Comparison of ENCODE assay signal across 8 cellular contexts in genomic region chr4:153249199-153250154, GRCh38. TPM values are rescaled to one million over a fixed set of nuclear protein-coding genes. Genes with fewer than 3 reads are reported as not detected.
DNase-seq lines count a peak whose midpoint lies in the region; ATAC-seq and TF ChIP-seq lines count a peak whose summit lies in the region.

No MANE protein-coding gene starts in this region.

- no peak for TF ChIP-seq CTCF in fibroblast of the aortic adventitia (IDR thresholded peaks at IDR 0.05; ENCODE audit: insufficient read depth, low read length)
- TF ChIP-seq CTCF in nephron progenitor cell (IDR thresholded peaks at IDR 0.05), result no peak

- H3K4me3 Mint-ChIP-seq in IgD-negative memory B cell (peak overlapping the region; percentile 89 to 98 (median 93)), nephron progenitor cell (peak overlapping the region; percentile 87)
- peak overlapping the region; percentile 79 to 80 for H3K4me3 Mint-ChIP-seq in stimulated activated naive CD8-positive, alpha-beta T cell treated with anti-CD3 and anti-CD28 coated beads, Interleukin-15, amount 100 ng/mL, for 72 hours

- H3K27me3 Mint-ChIP-seq in IgD-negative memory B cell, result peaks cover 3% of the 10 kb centered on the region
- peaks cover 5% of the 10 kb centered on the region for H3K27me3 Mint-ChIP-seq in nephron progenitor cell (ENCODE audit: low read depth, poor library complexity)
- no peaks in the 10 kb centered on the region for H3K27me3 Mint-ChIP-seq in stimulated activated naive CD8-positive, alpha-beta T cell treated with anti-CD3 and anti-CD28 coated beads, Interleukin-15, amount 100 ng/mL, for 72 hours

- peak; percentile 99 for ATAC-seq in GM21717 (IDR thresholded peaks at IDR 0.05; ENCODE audit: unreplicated experiment)
- ATAC-seq in stimulated activated naive CD8-positive, alpha-beta T cell treated with anti-CD3 and anti-CD28 coated beads, Interleukin-15, amount 100 ng/mL, for 72 hours, result peak; percentile 97

- DNase-seq in DMS53 (lab: John Stamatoyannopoulos, UW) (peak; percentile 90), RPMI8226 (peak; percentile 68), fibroblast of the aortic adventitia (ENCODE audit: low read depth) (peak; percentile 60), nephron progenitor cell (peak; percentile 93)
- peak; percentile 77 for DNase-seq in activated effector memory CD4-positive, alpha-beta T cell treated with Interleukin-2 at 50 U/mL for 16 hours
- peak; percentile 75 to 84 for DNase-seq in stimulated activated naive CD8-positive, alpha-beta T cell treated with anti-CD3 and anti-CD28 coated beads, Interleukin-15, amount 100 ng/mL, for 72 hours

- H3K4me3 ChIP-seq in fibroblast of the aortic adventitia (ENCODE audit: low read depth, low read length), result peak overlapping the region; percentile 65

- peak overlapping the region; percentile 79 to 93 (median 86) for H3K27ac Mint-ChIP-seq in IgD-negative memory B cell
- H3K27ac Mint-ChIP-seq in nephron progenitor cell, result peak overlapping the region; percentile 97
- peak overlapping the region; percentile 64 to 74 for H3K27ac Mint-ChIP-seq in stimulated activated naive CD8-positive, alpha-beta T cell treated with anti-CD3 and anti-CD28 coated beads, Interleukin-15, amount 100 ng/mL, for 72 hours

- H3K9me3 Mint-ChIP-seq in IgD-negative memory B cell (no peaks in the 10 kb centered on the region), nephron progenitor cell (no peaks in the 10 kb centered on the region)
- H3K9me3 Mint-ChIP-seq in stimulated activated naive CD8-positive, alpha-beta T cell treated with anti-CD3 and anti-CD28 coated beads, Interleukin-15, amount 100 ng/mL, for 72 hours, result no peaks in the 10 kb centered on the region

- H3K4me1 Mint-ChIP-seq in IgD-negative memory B cell (peaks cover 16 to 20% (median 16%) of the 10 kb centered on the region in 3 donors), nephron progenitor cell (peaks cover 66% of the 10 kb centered on the region)
- peaks cover 15% of the 10 kb centered on the region for H3K4me1 Mint-ChIP-seq in stimulated activated naive CD8-positive, alpha-beta T cell treated with anti-CD3 and anti-CD28 coated beads, Interleukin-15, amount 100 ng/mL, for 72 hours

- H3K36me3 Mint-ChIP-seq in IgD-negative memory B cell, result peaks cover 4% of the 10 kb centered on the region
- H3K36me3 Mint-ChIP-seq in nephron progenitor cell (ENCODE audit: low read depth), result peaks cover 12% of the 10 kb centered on the region

RNA-seq across cellular contexts. Expression of gene TRIM2, which starts 45.2 kb away (rescaled TPM):
- polyA plus RNA-seq in IgD-negative memory B cell, result 2.2 TPM
- 34.6 and 78.5 TPM in 2 replicates for total RNA-seq in fibroblast of the aortic adventitia (ENCODE audit: low replicate concordance)

Comparison
In these comparisons a context has a peak if more than half of its experiments do, and no peak if none do; other contexts are left out.
1. Peak in every context shown above with its lines: DNase-seq, ATAC-seq and H3K4me3 ChIP-seq.